Comparison of ENCODE assay signal across 8 cellular contexts in genomic region chr12:109052415-109053323, GRCh38. TPM values are rescaled to one million over a fixed set of nuclear protein-coding genes. Genes with fewer than 3 reads are reported as not detected.
DNase-seq lines count a peak whose midpoint lies in the region; ATAC-seq and TF ChIP-seq lines count a peak whose summit lies in the region.

USP30 (plus strand) TSS chr12:109052576; CDS start chr12:109052679, 103 bp downstream.

- H3K27me3 Mint-ChIP-seq in T-cell (no peaks in the 10 kb centered on the region), progenitor cell of endocrine pancreas (peaks cover 3% of the 10 kb centered on the region)

- peaks cover 9% of the 10 kb centered on the region for H3K36me3 Mint-ChIP-seq in T-cell
- H3K36me3 Mint-ChIP-seq in progenitor cell of endocrine pancreas (ENCODE audit: insufficient read depth): peaks cover 4% of the 10 kb centered on the region

- ATAC-seq in HG02759 (IDR thresholded peaks at IDR 0.05; ENCODE audit: unreplicated experiment): peak; percentile 78
- ATAC-seq in T-cell (replicated peaks in 1 of 4): peak; percentile 81 to 90 (median 84)
- ATAC-seq in upper lobe of left lung (ENCODE audit: low FRiP score in 2 of 2): peak; percentile 96 to 98

- POLR2A ChIA-PET in T-cell (lab: Charles Lee): interaction anchor here in 1 of 2 donors (0.6 kb wide), 1 partner anchor 10 kb away, joined by 3 read pairs; no protein-coding TSS in a partner anchor

- H3K4me3 Mint-ChIP-seq in T-cell (peak within 1 kb of the TSS; percentile 86 to 98 (median 90)), progenitor cell of endocrine pancreas (ENCODE audit: low read depth) (peak within 1 kb of the TSS; percentile 96)

- H3K4me1 Mint-ChIP-seq in T-cell: peaks cover 12 to 31% (median 19%) of the 10 kb centered on the region in 3 donors
- peaks cover 12% of the 10 kb centered on the region for H3K4me1 Mint-ChIP-seq in progenitor cell of endocrine pancreas (ENCODE audit: low read depth)

- H3K9me3 Mint-ChIP-seq in T-cell: no peaks in the 10 kb centered on the region
- no peaks in the 10 kb centered on the region for H3K9me3 Mint-ChIP-seq in progenitor cell of endocrine pancreas (ENCODE audit: low read depth)

- peak within 1 kb of the TSS; percentile 91 for H3K4me3 ChIP-seq in left ventricle myocardium inferior
- H3K4me3 ChIP-seq in upper lobe of left lung: peak within 1 kb of the TSS; percentile 80 to 99 (median 94)

- H3K36me3 ChIP-seq in left ventricle myocardium inferior (peaks cover 10% of the 10 kb centered on the region), upper lobe of left lung (peaks cover 0 to 3% (median under 1%) of the 10 kb centered on the region in 4 donors)

- WGBS in upper lobe of left lung, 2 donors: 1% methylated on average over 23 to 46 of the region's 61 CpGs

- CTCF ChIA-PET in T-cell (lab: Charles Lee): interaction anchor here in 1 of 2 donors (0.5 kb wide), 1 partner anchor 247 kb away, joined by 3 read pairs; no protein-coding TSS in a partner anchor

- H3K27ac Mint-ChIP-seq in T-cell (peak within 1 kb of the TSS; percentile 93), progenitor cell of endocrine pancreas (peak within 1 kb of the TSS; percentile 96)

- TF ChIP-seq EP300 in upper lobe of left lung (IDR thresholded peaks at IDR 0.05): no peak

- peaks cover 29% of the 10 kb centered on the region for H3K4me1 ChIP-seq in left ventricle myocardium inferior
- peaks cover 11 to 23% (median 16%) of the 10 kb centered on the region in 4 donors for H3K4me1 ChIP-seq in upper lobe of left lung

- TF ChIP-seq CTCF in GM13976 (IDR thresholded peaks at IDR 0.05; ENCODE audit: borderline replicate concordance, control extremely low read depth, extremely low read depth, insufficient read depth, missing control alignments) (no peak), left ventricle myocardium inferior (IDR thresholded peaks at IDR 0.05; ENCODE audit: borderline replicate concordance) (no peak), progenitor cell of endocrine pancreas (IDR thresholded peaks at IDR 0.05; ENCODE audit: unreplicated experiment) (no peak), upper lobe of left lung (IDR thresholded peaks at IDR 0.05) (no peak)

- H3K9me3 ChIP-seq in left ventricle myocardium inferior (replicated peaks) (no peaks in the 10 kb centered on the region), upper lobe of left lung (no peaks in the 10 kb centered on the region)

- H3K27me3 ChIP-seq in left ventricle myocardium inferior (ENCODE audit: low read depth) (no peaks in the 10 kb centered on the region), upper lobe of left lung (no peaks in the 10 kb centered on the region)

- in situ Hi-C loops in GM13976 (cut with MboI; ENCODE audit: low sequenced_read_pairs, unreplicated experiment): no loop called here

- peak within 1 kb of the TSS; percentile 92 for H3K27ac ChIP-seq in left ventricle myocardium inferior (replicated peaks)
- H3K27ac ChIP-seq in upper lobe of left lung: peak within 1 kb of the TSS; percentile 83 to 93 (median 91)

- peak in 3 of 4 donors; percentile 28 to 51 (median 44) for TF ChIP-seq POLR2A in upper lobe of left lung (IDR thresholded peaks at IDR 0.05)

- intact Hi-C loops in left ventricle myocardium inferior (cut with micrococcal nuclease): no loop called here

- DNase-seq in GM13976 (ENCODE audit: low spot score) (peak; percentile 93), NCI-H128 (lab: John Stamatoyannopoulos, UW; ENCODE audit: unreplicated experiment) (peak; percentile 74), T-cell (peak; percentile 69 to 87 (median 80)), amniotic stem cell (lab: John Stamatoyannopoulos, UW) (peak; percentile 75), left ventricle myocardium inferior (peak; percentile 86), progenitor cell of endocrine pancreas (ENCODE audit: low spot score, unreplicated experiment) (peak; percentile 83), upper lobe of left lung (peak; percentile 87 to 95)

RNA-seq across cellular contexts. Expression of gene USP30, which starts in this region (rescaled TPM):
- 10 to 100 TPM in 4 of 5 donors, 1 to 10 TPM in 1; 9.8 to 20.9 (median 13.9) TPM for total RNA-seq in T-cell
- 12.1 TPM for total RNA-seq in left ventricle myocardium inferior
- 23.0 and 25.9 TPM in 2 replicates for total RNA-seq in progenitor cell of endocrine pancreas
- total RNA-seq in upper lobe of left lung: 10 to 100 TPM in 5 of 6 donors, 1 to 10 TPM in 1; 10.0 to 18.0 (median 15.0) TPM

Comparison
In these comparisons a context has a peak if more than half of its experiments do, and no peak if none do; other contexts are left out.
1. Peak in every context shown above with its lines: DNase-seq, ATAC-seq, H3K4me3 ChIP-seq and H3K27ac ChIP-seq.